9 cellular contexts compared by ENCODE assay signal in the genomic region with DNA sequence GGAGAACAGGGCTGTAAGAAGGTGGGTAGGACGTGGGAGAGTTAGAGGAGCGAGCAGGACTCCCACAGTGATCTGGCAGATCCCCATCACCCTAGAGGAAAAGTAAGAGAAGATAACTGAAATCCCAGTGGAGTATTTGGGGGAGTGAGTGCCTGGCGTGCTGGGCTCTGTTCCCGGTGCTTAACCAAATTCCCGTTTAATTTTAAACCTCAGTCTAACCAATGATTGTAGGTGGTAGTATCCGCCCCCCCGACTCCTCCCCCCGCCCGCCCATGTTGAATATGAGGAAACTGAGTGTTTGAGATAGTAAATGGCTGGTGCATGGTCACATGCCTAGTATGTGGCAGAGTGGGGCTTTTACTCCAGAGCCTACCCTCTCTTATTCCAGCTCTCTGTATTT. TPM values are rescaled to one million over a fixed set of nuclear protein-coding genes. Genes with fewer than 3 reads are reported as not detected.
DNase-seq lines count a peak whose midpoint lies in the region; ATAC-seq, FAIRE-seq and TF ChIP-seq lines count a peak whose summit lies in the region.
"Had no signal": no experiment of that assay in that cellular context is flagged by ENCODE, and none has a peak within 500 bp of the region (broad histone marks: within the 10 kb centered on the region; RNA-seq: fewer than 3 reads in every experiment).

No MANE protein-coding gene starts in this region.

- DNase-seq in CD8-positive, alpha-beta T cell: no peak
- DNase-seq in NT2/D1 (ENCODE audit: low read depth, low spot score) (no peak), NCI-H2029 treated with DMSO at 0.1 percent for 48 hours (lab: John Stamatoyannopoulos, UW) (no peak), urothelium cell line (ENCODE audit: low spot score) (no peak)
- no peak for DNase-seq in NK-92 treated with Interleukin-12 subunit alpha and Interleukin-12 subunit beta, amount 100 ng/mL, for 24 hours (lab: John Stamatoyannopoulos, UW)

- peaks cover 40% of the 10 kb centered on the region for H3K36me3 Mint-ChIP-seq in CD8-positive, alpha-beta T cell

- no peaks in the 10 kb centered on the region for H3K9me3 Mint-ChIP-seq in CD8-positive, alpha-beta T cell

- H3K4me3 Mint-ChIP-seq in CD8-positive, alpha-beta T cell: peak overlapping the region; percentile 93

- H3K4me1 Mint-ChIP-seq in CD8-positive, alpha-beta T cell (ENCODE audit: low read depth): peaks cover 41% of the 10 kb centered on the region

- no peak overlapping the region for H3K9ac ChIP-seq in NT2/D1 (ENCODE audit: insufficient read length, low read depth)
- peak overlapping the region in 1 of 2 donors; percentile 95 for H3K9ac ChIP-seq in duodenal mucosa (ENCODE audit: low read depth in 1 of 2, low read length in 2 of 2)

- peaks cover 28% of the 10 kb centered on the region for H3K4me1 ChIP-seq in CD8-positive, alpha-beta T cell (ENCODE audit: insufficient read depth, low read length)
- H3K4me1 ChIP-seq in NT2/D1 (ENCODE audit: insufficient read depth, insufficient read length): peaks cover 13% of the 10 kb centered on the region
- H3K4me1 ChIP-seq in duodenal mucosa (ENCODE audit: control insufficient read depth in 1 of 2, insufficient read depth in 2 of 2, low read length in 2 of 2): peaks cover 24 to 30% of the 10 kb centered on the region in 2 donors
- H3K4me1 ChIP-seq in neutrophil (ENCODE audit: control insufficient read depth in 1 of 2, insufficient read depth in 1 of 2, low read depth in 1 of 2, low read length in 1 of 2): peaks cover 22 to 27% of the 10 kb centered on the region in 2 experiments

- no peaks in the 10 kb centered on the region for H3K27me3 ChIP-seq in CD8-positive, alpha-beta T cell (ENCODE audit: insufficient read depth, low read length)
- H3K27me3 ChIP-seq in NT2/D1 (ENCODE audit: insufficient read depth, insufficient read length) (no peaks in the 10 kb centered on the region), duodenal mucosa (ENCODE audit: control insufficient read depth in 1 of 2, insufficient read depth in 2 of 2, low read length in 2 of 2) (peaks cover 0 to 5% of the 10 kb centered on the region in 2 donors), neutrophil (peaks cover 13% of the 10 kb centered on the region)

- POLR2A ChIA-PET in CD8-positive, alpha-beta T cell (lab: Charles Lee): interaction anchor here (1.6 to 1.8 kb wide), 2 partner anchors 27 to 121 kb away, joined by 4 to 16 read pairs; no protein-coding TSS in a partner anchor

- H3K36me3 ChIP-seq in CD8-positive, alpha-beta T cell (ENCODE audit: insufficient read depth, low read length): peaks cover 16% of the 10 kb centered on the region
- peaks cover 54% of the 10 kb centered on the region for H3K36me3 ChIP-seq in NT2/D1 (ENCODE audit: insufficient read depth, insufficient read length, low read length)
- H3K36me3 ChIP-seq in duodenal mucosa (ENCODE audit: control insufficient read depth in 1 of 2, insufficient read depth in 2 of 2, low read length in 2 of 2): peaks cover 15 to 36% of the 10 kb centered on the region in 2 donors
- H3K36me3 ChIP-seq in neutrophil: peaks cover 5% of the 10 kb centered on the region

- no peak overlapping the region for H3K4me3 ChIP-seq in CD8-positive, alpha-beta T cell (ENCODE audit: low read depth, low read length)
- peak overlapping the region; percentile 88 for H3K4me3 ChIP-seq in NT2/D1 (ENCODE audit: insufficient read length, low read depth)
- H3K4me3 ChIP-seq in duodenal mucosa (ENCODE audit: low read depth in 1 of 2, low read length in 2 of 2): peak overlapping the region; percentile 90 to 91
- no peak overlapping the region for H3K4me3 ChIP-seq in neutrophil (ENCODE audit: low read depth in 1 of 2, low read length in 1 of 2)

- CTCF ChIA-PET in CD8-positive, alpha-beta T cell (lab: Charles Lee): interaction anchor here (1.5 to 8.7 kb wide), 3 partner anchors 11 to 181 kb away, joined by 3 to 104 read pairs (median 5); a partner anchor contains a TSS

- FAIRE-seq in urothelium cell line (lab: Jason Lieb, UNC): no peak
- FAIRE-seq: colon had no signal

- no peak overlapping the region for H3K27ac ChIP-seq in CD8-positive, alpha-beta T cell (ENCODE audit: low read depth, low read length)
- H3K27ac ChIP-seq in duodenal mucosa (ENCODE audit: low read depth, low read length): no peak overlapping the region
- peak overlapping the region; percentile 90 for H3K27ac ChIP-seq in neutrophil

- H3K27ac Mint-ChIP-seq in CD8-positive, alpha-beta T cell: peak overlapping the region; percentile 97

- intact Hi-C loops in CD8-positive, alpha-beta T cell (cut with DNase I, micrococcal nuclease): loop anchor here in 1 of 2 experiments (10.0 kb wide), 3 partner anchors 178 to 458 kb away; a partner anchor contains a TSS

- TF ChIP-seq CTCF in CD8-positive, alpha-beta T cell (IDR thresholded peaks at IDR 0.05): no peak
- no peak for TF ChIP-seq CTCF in neutrophil (IDR thresholded peaks at IDR 0.05)

- H3K27me3 Mint-ChIP-seq in CD8-positive, alpha-beta T cell (ENCODE audit: low read depth): no peaks in the 10 kb centered on the region

- no peaks in the 10 kb centered on the region for H3K9me3 ChIP-seq in CD8-positive, alpha-beta T cell (ENCODE audit: low read length)
- H3K9me3 ChIP-seq in NT2/D1 (ENCODE audit: insufficient read depth, low read length) (peaks cover 4% of the 10 kb centered on the region; the same call in 1 of the 2 replicates), duodenal mucosa (ENCODE audit: control insufficient read depth in 1 of 2, low read length in 2 of 2) (no peaks in the 10 kb centered on the region), neutrophil (no peaks in the 10 kb centered on the region)

- no peak for ATAC-seq in CD8-positive, alpha-beta T cell
- no peak for ATAC-seq in GM19463 (IDR thresholded peaks at IDR 0.05; ENCODE audit: unreplicated experiment)

RNA-seq across cellular contexts. Expression of a gene that starts 1.2 kb away (rescaled TPM):
- 10 to 100 TPM; 22.9 to 23.9 TPM for total RNA-seq in CD8-positive, alpha-beta T cell

RNA-seq across cellular contexts. Expression of a gene that starts 3.1 kb away (rescaled TPM):
- total RNA-seq in CD8-positive, alpha-beta T cell: 10 to 100 TPM; 11.1 to 12.9 TPM

RNA-seq across cellular contexts. Expression of a gene that starts 5.0 kb away (rescaled TPM):
- not detected for total RNA-seq in CD8-positive, alpha-beta T cell

RNA-seq across cellular contexts. Expression of a gene that starts 50.4 kb away (rescaled TPM):
- total RNA-seq in CD8-positive, alpha-beta T cell: 1,000 to 10,000 TPM; 1,250 to 1,255 TPM

Comparison
In these comparisons a context has a peak if more than half of its experiments do, and no peak if none do; other contexts are left out.
1. H3K4me3 ChIP-seq: peak in NT2/D1 (single experiment) and duodenal mucosa (2 of 2); none in CD8-positive, alpha-beta T cell (single experiment) and neutrophil (0 of 2).